In genomic region chr9:132458432-132458831, GRCh38 we compare ENCODE assay signal across 26 cellular contexts. TPM values are rescaled to one million over a fixed set of nuclear protein-coding genes. Genes with fewer than 3 reads are reported as not detected.
"Had no signal": no experiment of that assay in that cellular context is flagged by ENCODE, and none has a peak within 500 bp of the region (broad histone marks: within the 10 kb centered on the region; RNA-seq: fewer than 3 reads in every experiment).

No MANE protein-coding gene starts in this region.

- H3K36me3 Mint-ChIP-seq: activated CD4-positive, alpha-beta memory T cell treated with anti-CD3 and anti-CD28 coated beads for 36 hours; activated naive CD8-positive, alpha-beta T cell treated with anti-CD3 and anti-CD28 coated beads, Interleukin-2, amount 10 ng/mL, durations not matched to agents 7 days and 5 days; T-cell had no signal

- H3K27ac ChIP-seq: adrenal gland had no signal

- H3K27me3 ChIP-seq: MG63 had no signal

- H3K36me3 ChIP-seq: adrenal gland, MG63 had no signal

- H3K27me3 Mint-ChIP-seq: activated CD4-positive, alpha-beta memory T cell treated with anti-CD3 and anti-CD28 coated beads for 36 hours had no signal

- H3K4me3 ChIP-seq: adrenal gland, MG63 had no signal

- H3K4me3 Mint-ChIP-seq: activated CD4-positive, alpha-beta memory T cell treated with anti-CD3 and anti-CD28 coated beads for 36 hours; activated CD4-positive, alpha-beta T cell treated with anti-CD3 and anti-CD28 coated beads, Interleukin-2, amount 10 ng/mL, durations not matched to agents 7 days and 5 days; activated naive CD8-positive, alpha-beta T cell treated with anti-CD3 and anti-CD28 coated beads, Interleukin-2, amount 10 ng/mL, durations not matched to agents 7 days and 5 days; activated T-cell treated with anti-CD3 and anti-CD28 coated beads, Interleukin-2, amount 50 U/mL, for 72 hours; T-cell had no signal

- H3K9me3 Mint-ChIP-seq: activated CD4-positive, alpha-beta memory T cell treated with anti-CD3 and anti-CD28 coated beads for 36 hours; activated CD4-positive, alpha-beta T cell treated with anti-CD3 and anti-CD28 coated beads, Interleukin-2, amount 10 ng/mL, durations not matched to agents 7 days and 5 days; activated naive CD8-positive, alpha-beta T cell treated with anti-CD3 and anti-CD28 coated beads, Interleukin-2, amount 10 ng/mL, durations not matched to agents 7 days and 5 days; activated T-cell treated with anti-CD3 and anti-CD28 coated beads, Interleukin-2, amount 50 U/mL, for 72 hours; activated T-helper 2 cell treated with anti-CD3 and anti-CD28 coated beads, Interferon-gamma antibody, Interleukin-2, Interleukin-4, amounts not matched to agents 10 μg/mL and 5 μg/mL and 100 μg/mL, durations not matched to agents 14 hours and 24 hours and 36 hours; T-cell had no signal

- H3K9me3 ChIP-seq: adrenal gland, MG63 had no signal

- H3K4me1 ChIP-seq: adrenal gland had no signal

- H3K27ac Mint-ChIP-seq: activated CD4-positive, alpha-beta memory T cell treated with anti-CD3 and anti-CD28 coated beads for 36 hours; activated CD4-positive, alpha-beta T cell treated with anti-CD3 and anti-CD28 coated beads, Interleukin-2, amount 10 ng/mL, durations not matched to agents 7 days and 5 days; activated naive CD8-positive, alpha-beta T cell treated with anti-CD3 and anti-CD28 coated beads, Interleukin-2, amount 10 ng/mL, durations not matched to agents 7 days and 5 days; activated T-cell treated with anti-CD3 and anti-CD28 coated beads, Interleukin-2, amount 50 U/mL, for 72 hours; activated T-helper 2 cell treated with anti-CD3 and anti-CD28 coated beads, Interferon-gamma antibody, Interleukin-2, Interleukin-4, amounts not matched to agents 10 μg/mL and 5 μg/mL and 100 μg/mL, durations not matched to agents 14 hours and 24 hours and 36 hours; T-cell had no signal

- DNase-seq: activated CD4-positive, alpha-beta memory T cell treated with anti-CD3 and anti-CD28 coated beads for 36 hours; activated CD4-positive, alpha-beta T cell treated with anti-CD3 and anti-CD28 coated beads, Interleukin-2, amount 10 ng/mL, durations not matched to agents 7 days and 5 days; activated CD4-positive, CD25-positive, alpha-beta regulatory T cell; activated CD8-positive, alpha-beta memory T cell treated with anti-CD3 and anti-CD28 coated beads for 24 hours; activated gamma-delta T cell treated with Interleukin-2 at 50 U/mL for 16 hours; activated naive CD4-positive, alpha-beta T cell treated with anti-CD3 and anti-CD28 coated beads, Interleukin-2, amount 50 U/mL, for 16 hours; activated naive CD8-positive, alpha-beta T cell treated with anti-CD3 and anti-CD28 coated beads, Interleukin-2, amount 10 ng/mL, durations not matched to agents 7 days and 5 days; activated T-cell treated with anti-CD3 and anti-CD28 coated beads, Interleukin-2, amount 50 U/mL, for 72 hours; adrenal gland; anterior cingulate cortex; cerebellar nuclear complex; MG63; NCI-H1105; NCI-H1436; NCI-H1694 treated with DMSO at 0.1 percent for 48 hours; NCI-H2029 treated with DMSO at 0.1 percent for 48 hours; NCI-H345; NCI-H510A; NCI-H69; SIG-M5; T-cell; T-helper 2 cell; T1000 had no signal

- H3K4me1 Mint-ChIP-seq: activated CD4-positive, alpha-beta T cell treated with anti-CD3 and anti-CD28 coated beads, Interleukin-2, amount 10 ng/mL, durations not matched to agents 7 days and 5 days; T-cell had no signal

RNA-seq across cellular contexts. Expression of gene CFAP77, which starts 48.4 kb away (rescaled TPM):
- total RNA-seq: activated CD4-positive, alpha-beta memory T cell treated with anti-CD3 and anti-CD28 coated beads for 36 hours; activated CD4-positive, alpha-beta T cell treated with anti-CD3 and anti-CD28 coated beads, Interleukin-2, amount 10 ng/mL, durations not matched to agents 7 days and 5 days; activated naive CD8-positive, alpha-beta T cell treated with anti-CD3 and anti-CD28 coated beads, Interleukin-2, amount 10 ng/mL, durations not matched to agents 7 days and 5 days; activated T-cell treated with anti-CD3 and anti-CD28 coated beads, Interleukin-2, amount 50 U/mL, for 72 hours; activated T-helper 2 cell treated with anti-CD3 and anti-CD28 coated beads, Interferon-gamma antibody, Interleukin-2, Interleukin-4, amounts not matched to agents 10 μg/mL and 5 μg/mL and 100 μg/mL, durations not matched to agents 14 hours and 24 hours and 36 hours; adrenal gland; OCI-LY7; RPMI7951; T-cell had no signal
- polyA plus RNA-seq: adrenal gland had no signal
